In genomic region chr16:27785307-27785678, GRCh38 we compare ENCODE assay signal across 25 cellular contexts.
"Had no signal": no experiment of that assay in that cellular context is flagged by ENCODE, and none has a peak within 500 bp of the region (broad histone marks: within the 10 kb centered on the region; RNA-seq: fewer than 3 reads in every experiment).

No MANE protein-coding gene starts in this region.

- H3K4me3 ChIP-seq: MG63, SJCRH30 had no signal

- DNase-seq: IMR-90, Karpas-422, KG1, MG63, NCI-H1092, NCI-H1105 treated with DMSO at 0.1 percent for 48 hours, NCI-H1417 treated with DMSO at 0.1 percent for 48 hours, NCI-H146, NCI-H1694 treated with DMSO at 0.1 percent for 48 hours, NCI-H1930, NCI-H2081, NCI-H2107, NCI-H226, NCI-H446, NCI-H510A, NCI-H524 treated with DMSO at 0.1 percent for 48 hours, NCI-H69, NCI-H774, PC-3, SHP77 treated with DMSO at 0.1 percent for 48 hours had no signal

- H3K27me3 ChIP-seq: MG63, SJCRH30 had no signal

- H3K36me3 ChIP-seq: MG63, SJCRH30 had no signal

- ATAC-seq: HepG2, Panc1, PC-3, SK-N-SH treated with all-trans-retinoic acid at 6 μM for 48 hours had no signal

- FAIRE-seq: HepG2 had no signal

- H3K9me3 ChIP-seq: MG63, SJCRH30 had no signal

- H3K4me1 ChIP-seq: SJCRH30 had no signal

- H3K27ac ChIP-seq: RWPE1, SJCRH30 had no signal
